ENCODE assay signal across 8 cellular contexts in genomic region chr20:50800986-50801746, GRCh38. TPM values are rescaled to one million over a fixed set of nuclear protein-coding genes. Genes with fewer than 3 reads are reported as not detected.
DNase-seq lines count a peak whose midpoint lies in the region; ATAC-seq and TF ChIP-seq lines count a peak whose summit lies in the region.
"Not testable (repeated sequence)": the region's sequence is repeated elsewhere in the genome, so short reads cannot be mapped to it uniquely, and the experiment has no call there.

No MANE protein-coding gene starts in this region.

- not testable (repeated sequence) for H3K9me2 ChIP-seq in DOHH2 (replicated peaks; ENCODE audit: control insufficient read depth, low read length); Karpas-422 (replicated peaks; ENCODE audit: insufficient read depth, low read length)

- CTCF ChIA-PET in CD4-positive, alpha-beta T cell (lab: Charles Lee) = not testable (repeated sequence)
- CTCF ChIA-PET in WTC11 (lab: Charles Lee) = interaction anchor here (0.7 to 1.4 kb wide), 4 partner anchors 17 to 205 kb away, joined by 3 to 8 read pairs (median 4); no protein-coding TSS in a partner anchor

- not testable (repeated sequence) for DNase-seq in CD4-positive, alpha-beta T cell; Karpas-422; WTC11 (ENCODE audit: low spot score); memory B cell (ENCODE audit: low spot score in 2 of 2); neural progenitor cell (ENCODE audit: low spot score)

- peak overlapping the region; percentile 36 for H3K27ac Mint-ChIP-seq in CD4-positive, alpha-beta T cell
- H3K27ac Mint-ChIP-seq in WTC11 (0 out of 2 replicates have a peak overlapping the region, but pooled peaks have one; percentile 27), memory B cell (peak overlapping the region; percentile 92), neural progenitor cell (peak overlapping the region; percentile 59)
- H3K27ac Mint-ChIP-seq in activated naive CD4-positive, alpha-beta T cell treated with anti-CD3 and anti-CD28 coated beads, Interleukin-2, amount 50 U/mL, for 24 hours = peak overlapping the region; percentile 57
- H3K27ac Mint-ChIP-seq in stimulated activated memory B cell treated with anti-CD40 and anti-IgM and Interleukin-4, amounts not matched to agents 10 μg/mL and 1 μg/mL and 100 μg/mL, for 72 hours = peak overlapping the region; percentile 97

- H3K36me3 ChIP-seq in DOHH2 (ENCODE audit: control insufficient read depth, low read length) = peaks cover 79% of the 10 kb centered on the region
- H3K36me3 ChIP-seq in Karpas-422 (ENCODE audit: insufficient read depth, low read length) = peaks cover 29% of the 10 kb centered on the region
- H3K36me3 ChIP-seq in neural progenitor cell = not testable (repeated sequence)

- not testable (repeated sequence) for H3K27ac ChIP-seq in CD4-positive, alpha-beta T cell (ENCODE audit: low read depth, low read length); neural progenitor cell
- H3K27ac ChIP-seq in DOHH2 (ENCODE audit: low read depth, low read length) (peak overlapping the region; percentile 95), Karpas-422 (ENCODE audit: low read length) (peak overlapping the region; percentile 90)

- not testable (repeated sequence) for H3K9ac ChIP-seq in Karpas-422 (ENCODE audit: low read length); neural progenitor cell

- POLR2A ChIA-PET in CD4-positive, alpha-beta T cell (lab: Charles Lee) = not testable (repeated sequence)
- POLR2A ChIA-PET in WTC11 (lab: Charles Lee) = interaction anchor here (0.7 kb wide), 1 partner anchor 85 kb away, joined by 3 read pairs; no protein-coding TSS in a partner anchor

- not testable (repeated sequence) for H2AFZ ChIP-seq in Karpas-422 (ENCODE audit: low read length); neural progenitor cell (replicated peaks)

- peaks cover 27% of the 10 kb centered on the region for H3K4me1 Mint-ChIP-seq in CD4-positive, alpha-beta T cell (ENCODE audit: low read depth)
- peaks cover 29% of the 10 kb centered on the region for H3K4me1 Mint-ChIP-seq in WTC11
- peaks cover 38% of the 10 kb centered on the region for H3K4me1 Mint-ChIP-seq in activated naive CD4-positive, alpha-beta T cell treated with anti-CD3 and anti-CD28 coated beads, Interleukin-2, amount 50 U/mL, for 24 hours
- H3K4me1 Mint-ChIP-seq in memory B cell = peaks cover 44% of the 10 kb centered on the region
- H3K4me1 Mint-ChIP-seq in neural progenitor cell = not testable (repeated sequence)
- peaks cover 75% of the 10 kb centered on the region for H3K4me1 Mint-ChIP-seq in stimulated activated memory B cell treated with anti-CD40 and anti-IgM and Interleukin-4, amounts not matched to agents 10 μg/mL and 1 μg/mL and 100 μg/mL, for 72 hours

- H3K4me1 ChIP-seq in DOHH2 (ENCODE audit: control insufficient read depth, low read length) = peaks cover 95% of the 10 kb centered on the region
- H3K4me1 ChIP-seq in Karpas-422 (ENCODE audit: low read length) = peaks cover 97% of the 10 kb centered on the region
- H3K4me1 ChIP-seq in neural progenitor cell = not testable (repeated sequence)

- H3K36me3 Mint-ChIP-seq in CD4-positive, alpha-beta T cell (ENCODE audit: low read depth); WTC11; activated naive CD4-positive, alpha-beta T cell treated with anti-CD3 and anti-CD28 coated beads, Interleukin-2, amount 50 U/mL, for 24 hours; memory B cell; neural progenitor cell: not testable (repeated sequence)
- H3K36me3 Mint-ChIP-seq in stimulated activated memory B cell treated with anti-CD40 and anti-IgM and Interleukin-4, amounts not matched to agents 10 μg/mL and 1 μg/mL and 100 μg/mL, for 72 hours = peaks cover 18% of the 10 kb centered on the region

- not testable (repeated sequence) for H3K9me3 ChIP-seq in CD4-positive, alpha-beta T cell (ENCODE audit: control insufficient read depth, low read length); DOHH2 (ENCODE audit: control insufficient read depth, insufficient read depth, low read length); Karpas-422 (ENCODE audit: low read length); neural progenitor cell (ENCODE audit: low read depth)

- not testable (repeated sequence) for TF ChIP-seq CTCF in CD4-positive, alpha-beta T cell (IDR thresholded peaks at IDR 0.05); DOHH2 (IDR thresholded peaks at IDR 0.05; ENCODE audit: low read depth, low read length, poor library complexity, severe bottlenecking); WTC11 (IDR thresholded peaks at IDR 0.05); neural progenitor cell (IDR thresholded peaks at IDR 0.05)

- H3K4me3 ChIP-seq in DOHH2 (ENCODE audit: low read length) = peak overlapping the region; percentile 71
- H3K4me3 ChIP-seq in Karpas-422 (ENCODE audit: low read length); neural progenitor cell: not testable (repeated sequence)

- not testable (repeated sequence) for H3K27me3 Mint-ChIP-seq in CD4-positive, alpha-beta T cell; WTC11 (ENCODE audit: low read depth); activated naive CD4-positive, alpha-beta T cell treated with anti-CD3 and anti-CD28 coated beads, Interleukin-2, amount 50 U/mL, for 24 hours; memory B cell; neural progenitor cell (ENCODE audit: insufficient read depth, low read depth); stimulated activated memory B cell treated with anti-CD40 and anti-IgM and Interleukin-4, amounts not matched to agents 10 μg/mL and 1 μg/mL and 100 μg/mL, for 72 hours

- intact Hi-C loops in CD4-positive, alpha-beta T cell (cut with DNase I, micrococcal nuclease) = not testable (repeated sequence)

- not testable (repeated sequence) for H3K4me3 Mint-ChIP-seq in CD4-positive, alpha-beta T cell; WTC11; activated naive CD4-positive, alpha-beta T cell treated with anti-CD3 and anti-CD28 coated beads, Interleukin-2, amount 50 U/mL, for 24 hours; memory B cell; neural progenitor cell; stimulated activated memory B cell treated with anti-CD40 and anti-IgM and Interleukin-4, amounts not matched to agents 10 μg/mL and 1 μg/mL and 100 μg/mL, for 72 hours

- peak overlapping the region; percentile 92 for H3K4me2 ChIP-seq in DOHH2 (ENCODE audit: low read length)
- not testable (repeated sequence) for H3K4me2 ChIP-seq in Karpas-422 (ENCODE audit: low read depth, low read length, poor library complexity, severe bottlenecking); neural progenitor cell

- not testable (repeated sequence) for H4K20me1 ChIP-seq in DOHH2 (ENCODE audit: control insufficient read depth, insufficient read depth, low read depth, low read length); neural progenitor cell (ENCODE audit: low read depth)
- peaks cover 62% of the 10 kb centered on the region for H4K20me1 ChIP-seq in Karpas-422 (ENCODE audit: insufficient read depth, low read depth, low read length)

- H3K27me3 ChIP-seq in CD4-positive, alpha-beta T cell (ENCODE audit: control insufficient read depth, insufficient read depth, low read length); DOHH2 (ENCODE audit: control insufficient read depth, low read length); Karpas-422 (ENCODE audit: low read length); neural progenitor cell: not testable (repeated sequence)

- not testable (repeated sequence) for H3K9me3 Mint-ChIP-seq in CD4-positive, alpha-beta T cell; WTC11; activated naive CD4-positive, alpha-beta T cell treated with anti-CD3 and anti-CD28 coated beads, Interleukin-2, amount 50 U/mL, for 24 hours; memory B cell; neural progenitor cell; stimulated activated memory B cell treated with anti-CD40 and anti-IgM and Interleukin-4, amounts not matched to agents 10 μg/mL and 1 μg/mL and 100 μg/mL, for 72 hours

- ATAC-seq in CD4-positive, alpha-beta T cell (ENCODE audit: poor library complexity); WTC11; memory B cell (ENCODE audit: low read depth); stimulated activated memory B cell treated with anti-CD40 and anti-IgM and Interleukin-4, amounts not matched to agents 10 μg/mL and 1 μg/mL and 100 μg/mL, for 72 hours: not testable (repeated sequence)

- peaks cover 92% of the 10 kb centered on the region for H3K79me2 ChIP-seq in DOHH2 (ENCODE audit: control insufficient read depth, low read length)
- H3K79me2 ChIP-seq in Karpas-422 (ENCODE audit: low read length) = peaks cover 98% of the 10 kb centered on the region
- H3K79me2 ChIP-seq in neural progenitor cell (ENCODE audit: low read depth) = peaks cover 11% of the 10 kb centered on the region

- peaks cover 70% of the 10 kb centered on the region for H3F3A ChIP-seq in DOHH2 (ENCODE audit: control insufficient read depth, insufficient read depth)
- H3F3A ChIP-seq in neural progenitor cell (ENCODE audit: low read depth) = not testable (repeated sequence)

TF ChIP-seq in WTC11, 78 proteins besides CTCF, POLR2A, EP300 and RAD21:
- TF ChIP-seq ZNF121 (CRISPR knock-in tag; IDR thresholded peaks at IDR 0.05) = peak; percentile 59; the same call in 1 of the 2 replicates

RNA-seq across cellular contexts. Expression of gene BCAS4, which starts 6.3 kb away (rescaled TPM):
- 10 to 100 TPM; 19.0 to 20.9 TPM for total RNA-seq in CD4-positive, alpha-beta T cell
- 191 and 231 TPM in 2 replicates for total RNA-seq in Karpas-422 (2014; rRNA removed; shearing (Covaris generic); ENCODE audit: low replicate concordance)
- total RNA-seq in WTC11 (2021) (25.8 to 31.0 TPM (median 29.8 TPM) in 3 replicates), neural progenitor cell (ENCODE audit: low replicate concordance) (15.3 and 24.1 TPM in 2 replicates)

Comparison
In these comparisons a context has a peak if more than half of its experiments do, and no peak if none do; other contexts are left out.
1. H3K27ac Mint-ChIP-seq: peak in every context shown above with its lines; median percentile 97 in stimulated activated memory B cell treated with anti-CD40 and anti-IgM and Interleukin-4, amounts not matched to agents 10 μg/mL and 1 μg/mL and 100 μg/mL, for 72 hours; 92 in memory B cell; 59 in neural progenitor cell; 57 in activated naive CD4-positive, alpha-beta T cell treated with anti-CD3 and anti-CD28 coated beads, Interleukin-2, amount 50 U/mL, for 24 hours; 36 in CD4-positive, alpha-beta T cell; 27 in WTC11.